Comparison of ENCODE assay signal across 13 cellular contexts in the genomic region with DNA sequence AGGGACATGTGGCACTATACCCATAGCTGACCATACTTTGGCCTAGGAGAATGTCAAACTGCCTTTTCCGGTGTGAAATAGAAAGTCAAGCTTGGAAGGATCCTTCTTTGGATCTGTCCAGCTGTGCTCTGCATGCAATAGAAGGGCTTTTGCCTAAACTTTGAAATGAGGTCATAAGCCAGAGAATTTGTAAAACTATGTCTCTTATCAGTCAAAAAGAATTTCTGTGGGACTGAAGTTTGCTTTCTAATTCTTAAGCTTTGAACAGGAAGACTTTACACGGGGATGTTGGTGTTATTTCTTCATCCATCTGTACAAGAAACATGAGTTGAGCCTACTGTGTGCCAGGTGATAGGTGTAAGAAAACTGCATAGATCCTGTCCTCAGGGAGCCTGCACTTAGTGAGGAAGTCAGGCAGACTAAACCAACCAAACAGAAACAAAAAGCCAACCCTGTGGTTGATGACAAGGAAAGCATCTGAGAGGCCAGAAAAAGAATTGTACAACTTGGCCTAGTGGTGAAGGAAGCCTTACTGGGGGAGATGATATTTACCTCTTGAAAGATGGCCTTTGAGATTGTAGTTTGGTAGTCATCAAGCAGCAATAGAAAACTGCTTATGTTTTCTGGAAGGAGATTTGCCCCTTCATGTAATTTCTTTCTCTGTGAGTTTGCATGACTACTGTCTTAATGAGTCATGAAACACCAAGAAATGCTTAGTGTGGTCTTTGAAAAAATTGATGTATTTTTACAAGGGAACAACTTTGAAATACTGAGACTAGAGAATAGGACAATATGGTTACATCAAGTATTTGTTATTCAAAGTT. TPM values are rescaled to one million over a fixed set of nuclear protein-coding genes. Genes with fewer than 3 reads are reported as not detected.
DNase-seq lines count a peak whose midpoint lies in the region; ATAC-seq and TF ChIP-seq lines count a peak whose summit lies in the region.
"Had no signal": no experiment of that assay in that cellular context is flagged by ENCODE, and none has a peak within 500 bp of the region (broad histone marks: within the 10 kb centered on the region; RNA-seq: fewer than 3 reads in every experiment).

No MANE protein-coding gene starts in this region.

- H3K27me3 ChIP-seq in gastrocnemius medialis: no peaks in the 10 kb centered on the region
- H3K27me3 ChIP-seq: MG63 had no signal

- H2AFZ ChIP-seq in OCI-LY7 (ENCODE audit: low read length): no peak overlapping the region

- BruUV-seq in OCI-LY7 (replicated peaks; lab: Mats Ljungman, UMichigan): no TSS peak

- DNase-seq in EL: peak; percentile 62
- DNase-seq in RPMI7951 (ENCODE audit: low read depth): peak; percentile 71
- peak; percentile 85 for DNase-seq in foreskin melanocyte
- DNase-seq in gastrocnemius medialis: no peak
- no peak for DNase-seq in AML-193 (lab: John Stamatoyannopoulos, UW)
- no peak for DNase-seq in KG1 (lab: John Stamatoyannopoulos, UW)
- DNase-seq in OCI-LY7 (ENCODE audit: low spot score): no peak
- DNase-seq in anterior cingulate cortex (lab: John Stamatoyannopoulos, UW): no peak
- DNase-seq: central memory CD4-positive, alpha-beta T cell; COR-L47; hippocampal formation; MG63; naive thymus-derived CD4-positive, alpha-beta T cell had no signal

- H3K9me2 ChIP-seq in OCI-LY7 (ENCODE audit: insufficient read depth, low read length): no peaks in the 10 kb centered on the region

- no peaks in the 10 kb centered on the region for H4K20me1 ChIP-seq in OCI-LY7 (ENCODE audit: insufficient read depth, low read length)

- H3K9me3 ChIP-seq in gastrocnemius medialis (no peaks in the 10 kb centered on the region), OCI-LY7 (ENCODE audit: low read length) (no peaks in the 10 kb centered on the region)
- H3K9me3 ChIP-seq: MG63 had no signal

- H3K79me2 ChIP-seq in OCI-LY7 (ENCODE audit: insufficient read depth, low read depth, low read length): no peaks in the 10 kb centered on the region

- no peak overlapping the region for H3K4me2 ChIP-seq in OCI-LY7 (ENCODE audit: low read length)

- intact Hi-C loops in gastrocnemius medialis (cut with DNase I; ENCODE audit: low total_unique reads) (loop anchor here (5.0 kb wide), 1 partner anchor 92 kb away; no protein-coding TSS in a partner anchor), OCI-LY7 (cut with micrococcal nuclease; ENCODE audit: unreplicated experiment) (no loop called here)

- CTCF ChIA-PET in OCI-LY7 (lab: Charles Lee; ENCODE audit: unreplicated experiment): no interaction called here

- in situ Hi-C loops in gastrocnemius medialis (cut with MboI; ENCODE audit: low sequenced_read_pairs in 4 of 4): loop anchor here in 1 of 4 donors (25.0 kb wide), 1 partner anchor 92 kb away; no protein-coding TSS in a partner anchor

- H3K4me3 ChIP-seq in gastrocnemius medialis (no peak overlapping the region), OCI-LY7 (ENCODE audit: low read depth, low read length, poor library complexity, severe bottlenecking) (no peak overlapping the region)
- H3K4me3 ChIP-seq: MG63 had no signal

- H3K4me1 ChIP-seq in gastrocnemius medialis (peaks cover 64 to 67% of the 10 kb centered on the region in 2 donors), OCI-LY7 (ENCODE audit: insufficient read depth, low read length, poor library complexity, severe bottlenecking) (no peaks in the 10 kb centered on the region)

- H3K36me3 ChIP-seq in gastrocnemius medialis (no peaks in the 10 kb centered on the region), OCI-LY7 (ENCODE audit: insufficient read depth, low read length) (no peaks in the 10 kb centered on the region)
- H3K36me3 ChIP-seq: MG63 had no signal

- no peak for ATAC-seq in gastrocnemius medialis
- ATAC-seq: naive thymus-derived CD4-positive, alpha-beta T cell had no signal

- no peak for TF ChIP-seq CTCF in gastrocnemius medialis (IDR thresholded peaks at IDR 0.05 in 4 of 5, conservative IDR thresholded peaks at IDR 0.05 in 1 of 5)
- TF ChIP-seq CTCF in OCI-LY7 (conservative IDR thresholded peaks at IDR 0.05; ENCODE audit: low read length): no peak

- H3K27ac ChIP-seq in gastrocnemius medialis (peak overlapping the region; percentile 64 to 79 (median 68)), OCI-LY7 (ENCODE audit: low read depth, low read length, poor library complexity, severe bottlenecking) (no peak overlapping the region)

- POLR2A ChIA-PET in OCI-LY7 (lab: Charles Lee): no interaction called here

- no peak for TF ChIP-seq POLR2A in gastrocnemius medialis (IDR thresholded peaks at IDR 0.05)

RNA-seq across cellular contexts. Expression of a gene that starts 24.8 kb away (rescaled TPM):
- 11.3 and 18.7 TPM in 2 replicates for total RNA-seq in RPMI7951 (2014; rRNA removed; shearing (Covaris generic))
- total RNA-seq in gastrocnemius medialis (1 to 10 TPM in 1 of 4 donors, under 1 TPM in 3; 0.56 to 2.3 (median 0.86) TPM), OCI-LY7 (2022) (0.11 TPM in 1 of 2 replicates, not detected in the other)
- total RNA-seq in OCI-LY7 (2014; rRNA removed; shearing (Covaris generic)): 0.03 TPM in 1 of 2 replicates, not detected in the other
- total RNA-seq: naive thymus-derived CD4-positive, alpha-beta T cell had no signal

Comparison
In these comparisons a context has a peak if more than half of its experiments do, and no peak if none do; other contexts are left out.
1. DNase-seq: peak in EL (single experiment), RPMI7951 (single experiment) and foreskin melanocyte (single experiment); none in gastrocnemius medialis (0 of 2), AML-193 (0 of 2), KG1 (single experiment), OCI-LY7 (single experiment) and anterior cingulate cortex (0 of 58).